14 cellular contexts compared by ENCODE assay signal in genomic region chr20:58361549-58361948, GRCh38. TPM values are rescaled to one million over a fixed set of nuclear protein-coding genes. Genes with fewer than 3 reads are reported as not detected.
DNase-seq lines count a peak whose midpoint lies in the region; ATAC-seq and TF ChIP-seq lines count a peak whose summit lies in the region.
"Had no signal": no experiment of that assay in that cellular context is flagged by ENCODE, and none has a peak within 500 bp of the region (broad histone marks: within the 10 kb centered on the region; RNA-seq: fewer than 3 reads in every experiment).

No MANE protein-coding gene starts in this region.

- peak; percentile 37 for DNase-seq in stimulated activated CD4-positive, alpha-beta T cell treated with anti-CD3 and anti-CD28 coated beads, Interleukin-1b, Interleukin-23, amount 100 ng/mL, for 48 hours
- no peak for DNase-seq in stimulated activated CD4-positive, alpha-beta T cell treated with anti-CD3 and anti-CD28 coated beads, Interleukin-2, amount 100 ng/mL, for 48 hours
- peak; percentile 69 for DNase-seq in adipocyte (ENCODE audit: low read depth)
- peak; percentile 40 for DNase-seq in left cardiac atrium
- peak; percentile 49 for DNase-seq in stromal cell of bone marrow (ENCODE audit: low read depth)
- no peak for DNase-seq in testis
- no peak for DNase-seq in medulla oblongata (ENCODE audit: extremely low spot score)
- DNase-seq in tibial artery = no peak
- DNase-seq: activated CD4-positive, CD25-positive, alpha-beta regulatory T cell treated with anti-CD3 and anti-CD28 coated beads, Interleukin-2, amount 50 U/mL, for 72 hours; occipital lobe; stimulated activated CD4-positive, alpha-beta T cell treated with anti-CD3 and anti-CD28 coated beads, Interleukin-2, amount 100 ng/mL, for 24 hours; stimulated activated naive CD4-positive, alpha-beta T cell had no signal

- TF ChIP-seq POLR2A in testis (IDR thresholded peaks at IDR 0.05) = no peak

- no peaks in the 10 kb centered on the region for H3K9me3 ChIP-seq in adipocyte (ENCODE audit: control insufficient read depth, low read length)
- H3K9me3 ChIP-seq in testis = no peaks in the 10 kb centered on the region
- H3K9me3 ChIP-seq in tibial artery = no peaks in the 10 kb centered on the region

- H3K27me3 ChIP-seq in adipocyte (replicated peaks; ENCODE audit: control insufficient read depth, insufficient read depth, low read length) = no peaks in the 10 kb centered on the region
- no peaks in the 10 kb centered on the region for H3K27me3 ChIP-seq in testis
- no peaks in the 10 kb centered on the region for H3K27me3 ChIP-seq in tibial artery

- no peak overlapping the region for H3K9ac ChIP-seq in adipocyte (ENCODE audit: low read length)

- H3K4me1 ChIP-seq in adipocyte (ENCODE audit: control insufficient read depth, insufficient read depth, low read length) (peaks cover 11% of the 10 kb centered on the region), testis (no peaks in the 10 kb centered on the region), tibial artery (peaks cover 0 to 4% (median 0%) of the 10 kb centered on the region in 4 donors)

- peak in 1 of 2 donors; percentile 60 for ATAC-seq in left cardiac atrium
- ATAC-seq: activated T-helper 17 cell treated with anti-CD3 and anti-CD28 coated beads, Interleukin-2, amount 50 U/mL, for 72 hours; left lobe of liver had no signal

- WGBS in testis, 2 donors = 72 to 88% methylated on average over 5 of the region's 5 CpGs

- H3K36me3 ChIP-seq in adipocyte (ENCODE audit: control insufficient read depth, insufficient read depth, low read length, severe bottlenecking) (peaks cover 57% of the 10 kb centered on the region), testis (ENCODE audit: low read depth, missing control alignments) (no peaks in the 10 kb centered on the region), tibial artery (peaks cover 24 to 58% (median 31%) of the 10 kb centered on the region in 3 donors)

- TF ChIP-seq CTCF in testis (IDR thresholded peaks at IDR 0.05) (no peak), tibial artery (IDR thresholded peaks at IDR 0.05) (no peak)

- no peak overlapping the region for H3K27ac ChIP-seq in testis
- H3K27ac ChIP-seq in tibial artery = no peak overlapping the region

- H3K4me3 ChIP-seq in adipocyte (ENCODE audit: low read length) (no peak overlapping the region), testis (no peak overlapping the region), tibial artery (no peak overlapping the region)

- intact Hi-C loops in left cardiac atrium (cut with DNase I) (no loop called here), testis (cut with DNase I; ENCODE audit: low total_unique reads) (no loop called here), tibial artery (cut with DNase I; ENCODE audit: low total_unique reads) (no loop called here)

RNA-seq across cellular contexts. Expression of gene VAPB, which starts 27.5 kb away (rescaled TPM):
- total RNA-seq in left cardiac atrium (10 to 100 TPM; 56.5 to 57.3 TPM), testis (10 to 100 TPM; 23.5 to 23.8 TPM)
- polyA plus RNA-seq in testis (ENCODE audit: insufficient read depth, low read depth, low replicate concordance) = 31.4 TPM

RNA-seq across cellular contexts. Expression of gene RAB22A, which starts 52.0 kb away (rescaled TPM):
- total RNA-seq in left cardiac atrium = 10 to 100 TPM in 1 of 2 donors, 1 to 10 TPM in 1; 9.5 to 10.3 TPM
- total RNA-seq in testis = 10 to 100 TPM; 19.2 to 20.8 TPM
- polyA plus RNA-seq in testis (ENCODE audit: insufficient read depth, low read depth, low replicate concordance) = 11.2 TPM

Comparison
In these comparisons a context has a peak if more than half of its experiments do, and no peak if none do; other contexts are left out.
1. DNase-seq: peak in stimulated activated CD4-positive, alpha-beta T cell treated with anti-CD3 and anti-CD28 coated beads, Interleukin-1b, Interleukin-23, amount 100 ng/mL, for 48 hours (single experiment), adipocyte (single experiment), left cardiac atrium (single experiment) and stromal cell of bone marrow (single experiment); none in stimulated activated CD4-positive, alpha-beta T cell treated with anti-CD3 and anti-CD28 coated beads, Interleukin-2, amount 100 ng/mL, for 48 hours (0 of 2), testis (single experiment), medulla oblongata (single experiment) and tibial artery (0 of 2).